ENCODE assay signal across 2 cellular contexts in genomic region chr16:88902744-88903143, GRCh38.
TF ChIP-seq lines count a peak whose summit lies in the region.

No MANE protein-coding gene starts in this region.

TF ChIP-seq in GM23338, 12 proteins besides CTCF, POLR2A, EP300 and RAD21:
- TF ChIP-seq STAT1 (IDR thresholded peaks at IDR 0.05; ENCODE audit: unreplicated experiment) (no peak), ZNF462 (CRISPR knock-in tag; IDR thresholded peaks at IDR 0.05) (no peak), ZNF331 (CRISPR knock-in tag; IDR thresholded peaks at IDR 0.05; ENCODE audit: low read depth) (no peak), JUNB (IDR thresholded peaks at IDR 0.05; ENCODE audit: unreplicated experiment) (no peak)

TF ChIP-seq in WTC11, 78 proteins besides CTCF, POLR2A, EP300 and RAD21:
- no peak for TF ChIP-seq IRF1 (CRISPR knock-in tag; IDR thresholded peaks at IDR 0.05)
- TF ChIP-seq EMX1 (CRISPR knock-in tag; IDR thresholded peaks at IDR 0.05), result no peak
- no peak for TF ChIP-seq HMGA2 (CRISPR knock-in tag; IDR thresholded peaks at IDR 0.05)
- no peak for TF ChIP-seq SOX15 (CRISPR knock-in tag; IDR thresholded peaks at IDR 0.05)
- TF ChIP-seq ETV6 (CRISPR knock-in tag; IDR thresholded peaks at IDR 0.05), result no peak
- TF ChIP-seq ZNF396 (CRISPR knock-in tag; IDR thresholded peaks at IDR 0.05; ENCODE audit: borderline replicate concordance), result no peak
- TF ChIP-seq ZSCAN18 (CRISPR knock-in tag; IDR thresholded peaks at IDR 0.05), result no peak
- no peak for TF ChIP-seq NFATC4 (CRISPR knock-in tag; IDR thresholded peaks at IDR 0.05)
- TF ChIP-seq E2F5 (CRISPR knock-in tag; IDR thresholded peaks at IDR 0.05), result no peak
- TF ChIP-seq ZNF263 (CRISPR knock-in tag; IDR thresholded peaks at IDR 0.05; ENCODE audit: low read depth), result no peak
- TF ChIP-seq ZNF425 (CRISPR knock-in tag; conservative IDR thresholded peaks at IDR 0.05), result no peak
- TF ChIP-seq PREB (CRISPR knock-in tag; IDR thresholded peaks at IDR 0.05; ENCODE audit: borderline replicate concordance), result no peak
- no peak for TF ChIP-seq ZNF671 (CRISPR knock-in tag; IDR thresholded peaks at IDR 0.05)
- no peak for TF ChIP-seq CREM (CRISPR knock-in tag; IDR thresholded peaks at IDR 0.05)
- TF ChIP-seq PRRX2 (CRISPR knock-in tag; IDR thresholded peaks at IDR 0.05), result no peak
- TF ChIP-seq MAX (CRISPR knock-in tag; IDR thresholded peaks at IDR 0.05), result no peak
- no peak for TF ChIP-seq ZNF138 (CRISPR knock-in tag; conservative IDR thresholded peaks at IDR 0.05)
- no peak for TF ChIP-seq HMGXB4 (CRISPR knock-in tag; IDR thresholded peaks at IDR 0.05)
- no peak for TF ChIP-seq KAT7 (CRISPR knock-in tag; IDR thresholded peaks at IDR 0.05; ENCODE audit: borderline replicate concordance)
- TF ChIP-seq TCF7 (CRISPR knock-in tag; IDR thresholded peaks at IDR 0.05; ENCODE audit: low read depth), result no peak
